In genomic region chr14:81819910-81820309, GRCh38 we compare ENCODE assay signal across 40 cellular contexts.
"Had no signal": no experiment of that assay in that cellular context is flagged by ENCODE, and none has a peak within 500 bp of the region (broad histone marks: within the 10 kb centered on the region; RNA-seq: fewer than 3 reads in every experiment).

No MANE protein-coding gene starts in this region.

- ATAC-seq: activated naive CD4-positive, alpha-beta T cell treated with anti-CD3 and anti-CD28 coated beads, Interleukin-2, amount 50 U/mL, for 72 hours; activated naive CD8-positive, alpha-beta T cell treated with anti-CD3 and anti-CD28 coated beads, Interleukin-2, amount 50 U/mL, for 24 hours; activated T-cell treated with anti-CD3 and anti-CD28 coated beads, Interleukin-2, amount 50 U/mL, for 4 hours; activated T-cell treated with anti-CD3 and anti-CD28 coated beads, Interleukin-2, amount 50 U/mL, for 72 hours; activated T-helper 17 cell treated with anti-CD3 and anti-CD28 coated beads, Interleukin-2, amount 50 U/mL, for 72 hours had no signal

- FAIRE-seq: astrocyte, bronchial epithelial cell had no signal

- H3K27me3 ChIP-seq: adrenal gland, ascending aorta, body of pancreas, brain microvascular endothelial cell, breast epithelium, cardiac muscle cell had no signal

- H3K9me3 Mint-ChIP-seq: activated naive CD4-positive, alpha-beta T cell treated with anti-CD3 and anti-CD28 coated beads, Interleukin-2, amount 50 U/mL, for 24 hours; activated naive CD8-positive, alpha-beta T cell treated with anti-CD3 and anti-CD28 coated beads, Interleukin-2, amount 50 U/mL, for 24 hours; activated T-helper 2 cell treated with anti-CD3 and anti-CD28 coated beads, Interferon-gamma antibody, Interleukin-2, Interleukin-4, amounts not matched to agents 10 μg/mL and 5 μg/mL and 100 μg/mL, durations not matched to agents 14 hours and 24 hours and 36 hours had no signal

- H3K4me1 Mint-ChIP-seq: activated naive CD4-positive, alpha-beta T cell treated with anti-CD3 and anti-CD28 coated beads, Interleukin-2, amount 10 ng/mL, durations not matched to agents 7 days and 5 days; activated naive CD4-positive, alpha-beta T cell treated with anti-CD3 and anti-CD28 coated beads, Interleukin-2, amount 50 U/mL, for 24 hours; activated naive CD8-positive, alpha-beta T cell treated with anti-CD3 and anti-CD28 coated beads for 36 hours; activated naive CD8-positive, alpha-beta T cell treated with anti-CD3 and anti-CD28 coated beads, Interleukin-2, amount 10 ng/mL, durations not matched to agents 7 days and 5 days; activated naive CD8-positive, alpha-beta T cell treated with anti-CD3 and anti-CD28 coated beads, Interleukin-2, amount 50 U/mL, for 24 hours; activated T-helper 17 cell treated with anti-CD3 and anti-CD28 coated beads, Interleukin-2, amount 50 U/mL, for 72 hours; central memory CD8-positive, alpha-beta T cell had no signal

- H3K4me3 Mint-ChIP-seq: activated naive CD4-positive, alpha-beta T cell treated with anti-CD3 and anti-CD28 coated beads for 36 hours; activated naive CD4-positive, alpha-beta T cell treated with anti-CD3 and anti-CD28 coated beads, Interleukin-2, amount 10 ng/mL, durations not matched to agents 7 days and 5 days; activated naive CD4-positive, alpha-beta T cell treated with anti-CD3 and anti-CD28 coated beads, Interleukin-2, amount 50 U/mL, for 24 hours; activated naive CD8-positive, alpha-beta T cell; activated naive CD8-positive, alpha-beta T cell treated with anti-CD3 and anti-CD28 coated beads for 36 hours; activated naive CD8-positive, alpha-beta T cell treated with anti-CD3 and anti-CD28 coated beads, Interleukin-2, amount 10 ng/mL, durations not matched to agents 7 days and 5 days; activated naive CD8-positive, alpha-beta T cell treated with anti-CD3 and anti-CD28 coated beads, Interleukin-2, amount 50 U/mL, for 24 hours; activated T-cell treated with anti-CD3 and anti-CD28 coated beads, Interleukin-2, amount 50 U/mL, for 24 hours; activated T-cell treated with anti-CD3 and anti-CD28 coated beads, Interleukin-2, amount 50 U/mL, for 4 hours; activated T-cell treated with anti-CD3 and anti-CD28 coated beads, Interleukin-2, amount 50 U/mL, for 72 hours; activated T-helper 1 cell treated with anti-CD3 and anti-CD28 coated beads, Interleukin-12 subunit alpha, Interleukin-12 subunit beta, Interleukin-2, Interleukin-4 antibody, amounts not matched to agents 30 ng/mL and 10 ng/mL and 1 ng/mL, durations not matched to agents 14 hours and 24 hours and 36 hours; activated T-helper 17 cell treated with anti-CD3 and anti-CD28 coated beads, Interleukin-2, amount 50 U/mL, for 72 hours; brain; central memory CD8-positive, alpha-beta T cell had no signal

- H3K4me1 ChIP-seq: adrenal gland, ascending aorta, breast epithelium had no signal

- H3K36me3 ChIP-seq: adrenal gland, ascending aorta, brain microvascular endothelial cell, breast epithelium, cardiac muscle cell had no signal

- H3K4me3 ChIP-seq: adrenal gland, ascending aorta, body of pancreas, breast epithelium, cardiac muscle cell had no signal

- H3K9me3 ChIP-seq: adrenal gland, ascending aorta, body of pancreas had no signal

- H3K27ac Mint-ChIP-seq: activated naive CD4-positive, alpha-beta T cell treated with anti-CD3 and anti-CD28 coated beads for 36 hours; activated naive CD4-positive, alpha-beta T cell treated with anti-CD3 and anti-CD28 coated beads, Interleukin-2, amount 10 ng/mL, durations not matched to agents 7 days and 5 days; activated naive CD4-positive, alpha-beta T cell treated with anti-CD3 and anti-CD28 coated beads, Interleukin-2, amount 50 U/mL, for 24 hours; activated naive CD4-positive, alpha-beta T cell treated with anti-CD3 and anti-CD28 coated beads, Interleukin-2, amount 50 U/mL, for 72 hours; activated naive CD8-positive, alpha-beta T cell; activated naive CD8-positive, alpha-beta T cell treated with anti-CD3 and anti-CD28 coated beads for 36 hours; activated naive CD8-positive, alpha-beta T cell treated with anti-CD3 and anti-CD28 coated beads, Interleukin-2, amount 10 ng/mL, durations not matched to agents 7 days and 5 days; activated naive CD8-positive, alpha-beta T cell treated with anti-CD3 and anti-CD28 coated beads, Interleukin-2, amount 50 U/mL, for 24 hours; activated T-cell treated with anti-CD3 and anti-CD28 coated beads, Interleukin-2, amount 50 U/mL, for 24 hours; activated T-cell treated with anti-CD3 and anti-CD28 coated beads, Interleukin-2, amount 50 U/mL, for 72 hours; activated T-helper 1 cell treated with anti-CD3 and anti-CD28 coated beads, Interleukin-12 subunit alpha, Interleukin-12 subunit beta, Interleukin-2, Interleukin-4 antibody, amounts not matched to agents 30 ng/mL and 10 ng/mL and 1 ng/mL, durations not matched to agents 14 hours and 24 hours and 36 hours; activated T-helper 17 cell treated with anti-CD3 and anti-CD28 coated beads, Interleukin-2, amount 50 U/mL, for 72 hours; activated T-helper 2 cell treated with anti-CD3 and anti-CD28 coated beads, Interferon-gamma antibody, Interleukin-2, Interleukin-4, amounts not matched to agents 10 μg/mL and 5 μg/mL and 100 μg/mL, durations not matched to agents 14 hours and 24 hours and 36 hours; brain had no signal

- H3K36me3 Mint-ChIP-seq: activated naive CD4-positive, alpha-beta T cell treated with anti-CD3 and anti-CD28 coated beads, Interleukin-2, amount 10 ng/mL, durations not matched to agents 7 days and 5 days; activated naive CD4-positive, alpha-beta T cell treated with anti-CD3 and anti-CD28 coated beads, Interleukin-2, amount 50 U/mL, for 24 hours; activated naive CD4-positive, alpha-beta T cell treated with anti-CD3 and anti-CD28 coated beads, Interleukin-2, amount 50 U/mL, for 72 hours; activated naive CD8-positive, alpha-beta T cell; activated naive CD8-positive, alpha-beta T cell treated with anti-CD3 and anti-CD28 coated beads for 36 hours; activated naive CD8-positive, alpha-beta T cell treated with anti-CD3 and anti-CD28 coated beads, Interleukin-2, amount 10 ng/mL, durations not matched to agents 7 days and 5 days; brain had no signal

- DNase-seq: activated effector memory CD4-positive, alpha-beta T cell treated with anti-CD3 and anti-CD28 coated beads, Interleukin-2, amount 50 U/mL, for 16 hours; activated effector memory CD4-positive, alpha-beta T cell treated with Interleukin-2 at 50 U/mL for 16 hours; activated gamma-delta T cell; activated gamma-delta T cell treated with Interleukin-2 at 50 U/mL for 16 hours; activated naive CD4-positive, alpha-beta T cell; activated naive CD4-positive, alpha-beta T cell treated with anti-CD3 and anti-CD28 coated beads for 36 hours; activated naive CD4-positive, alpha-beta T cell treated with anti-CD3 and anti-CD28 coated beads, Interleukin-2, amount 10 ng/mL, durations not matched to agents 7 days and 5 days; activated naive CD4-positive, alpha-beta T cell treated with anti-CD3 and anti-CD28 coated beads, Interleukin-2, amount 50 U/mL, for 16 hours; activated naive CD4-positive, alpha-beta T cell treated with Interleukin-2 at 50 U/mL for 16 hours; activated naive CD8-positive, alpha-beta T cell treated with anti-CD3 and anti-CD28 coated beads for 36 hours; activated naive CD8-positive, alpha-beta T cell treated with anti-CD3 and anti-CD28 coated beads, Interleukin-2, amount 10 ng/mL, durations not matched to agents 7 days and 5 days; activated naive CD8-positive, alpha-beta T cell treated with anti-CD3 and anti-CD28 coated beads, Interleukin-2, amount 50 U/mL, for 24 hours; activated T-cell treated with anti-CD3 and anti-CD28 coated beads, Interleukin-2, amount 50 U/mL, for 1 hour; activated T-cell treated with anti-CD3 and anti-CD28 coated beads, Interleukin-2, amount 50 U/mL, for 24 hours; activated T-cell treated with anti-CD3 and anti-CD28 coated beads, Interleukin-2, amount 50 U/mL, for 4 hours; activated T-cell treated with anti-CD3 and anti-CD28 coated beads, Interleukin-2, amount 50 U/mL, for 48 hours; activated T-cell treated with anti-CD3 and anti-CD28 coated beads, Interleukin-2, amount 50 U/mL, for 72 hours; adrenal gland; amniotic stem cell; amygdala; anterior cingulate cortex; aorta; body of pancreas; brain microvascular endothelial cell; caudate nucleus; central memory CD4-positive, alpha-beta T cell; cerebellar nuclear complex had no signal

- H3K27ac ChIP-seq: adrenal gland, ascending aorta, brain microvascular endothelial cell, breast epithelium, cardiac muscle cell had no signal

- H3K27me3 Mint-ChIP-seq: activated naive CD4-positive, alpha-beta T cell treated with anti-CD3 and anti-CD28 coated beads, Interleukin-2, amount 10 ng/mL, durations not matched to agents 7 days and 5 days; activated naive CD4-positive, alpha-beta T cell treated with anti-CD3 and anti-CD28 coated beads, Interleukin-2, amount 50 U/mL, for 24 hours; activated naive CD8-positive, alpha-beta T cell; activated naive CD8-positive, alpha-beta T cell treated with anti-CD3 and anti-CD28 coated beads for 36 hours; activated naive CD8-positive, alpha-beta T cell treated with anti-CD3 and anti-CD28 coated beads, Interleukin-2, amount 10 ng/mL, durations not matched to agents 7 days and 5 days; activated naive CD8-positive, alpha-beta T cell treated with anti-CD3 and anti-CD28 coated beads, Interleukin-2, amount 50 U/mL, for 24 hours; activated T-cell treated with anti-CD3 and anti-CD28 coated beads, Interleukin-2, amount 50 U/mL, for 24 hours; activated T-helper 17 cell treated with anti-CD3 and anti-CD28 coated beads, Interleukin-2, amount 50 U/mL, for 72 hours; central memory CD8-positive, alpha-beta T cell had no signal
